In the genomic region with DNA sequence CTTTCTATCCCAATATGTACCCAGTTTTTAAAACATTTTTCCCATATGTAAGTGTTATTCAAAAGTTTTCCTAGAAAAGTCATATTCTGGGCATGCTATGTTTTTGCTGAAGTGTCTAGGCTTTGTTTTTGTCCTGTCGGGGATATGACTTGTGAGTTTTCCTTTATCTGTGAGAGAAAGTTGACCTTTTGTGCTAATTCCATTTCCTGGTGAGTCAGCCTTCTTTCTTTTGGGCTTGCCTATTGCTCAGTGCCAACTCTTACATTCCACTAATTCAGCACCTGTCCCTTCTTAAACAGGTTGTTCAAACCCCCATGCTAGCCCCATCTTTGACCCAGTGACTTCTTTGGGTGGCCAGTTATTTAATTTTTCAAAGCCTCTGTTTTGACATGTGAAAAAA, we compare ENCODE assay signal across 9 cellular contexts.
A peak's percentile ranks its signal among the peaks of the same experiment; 100 is the strongest.
DNase-seq lines count a peak whose midpoint lies in the region; ATAC-seq lines count a peak whose summit lies in the region.
"Had no signal": no experiment of that assay in that cellular context is flagged by ENCODE, and none has a peak within 500 bp of the region (broad histone marks: within the 10 kb centered on the region; RNA-seq: fewer than 3 reads in every experiment).

No MANE protein-coding gene starts in this region.

- no peak overlapping the region for H2BK120ac ChIP-seq in mesendoderm (ENCODE audit: low read depth, low read length)

- H4K5ac ChIP-seq in mesendoderm (ENCODE audit: low read length) = no peak overlapping the region

- DNase-seq in ELR (ENCODE audit: low read depth) (peak; percentile 60), RKO (ENCODE audit: low spot score) (peak; percentile 1), mesendoderm (peak; percentile 16), HK-2 (ENCODE audit: unreplicated experiment) (no peak)
- DNase-seq: NCI-H2029 had no signal

- no peak overlapping the region for H3K4me3 ChIP-seq in mesendoderm (ENCODE audit: low read length)

- no peak overlapping the region for H3K27ac ChIP-seq in mesendoderm (ENCODE audit: low read depth, low read length)

- H3K9ac ChIP-seq in mesendoderm (ENCODE audit: low read length) = no peak overlapping the region

- H3K23ac ChIP-seq in mesendoderm (ENCODE audit: low read length) = no peak overlapping the region

- no peaks in the 10 kb centered on the region for H3K27me3 ChIP-seq in mesendoderm (ENCODE audit: insufficient read depth, low read length, poor library complexity)

- H3K4ac ChIP-seq in mesendoderm (ENCODE audit: low read depth, low read length) = no peak overlapping the region

- no peak overlapping the region for H2BK15ac ChIP-seq in mesendoderm (replicated peaks; ENCODE audit: low read depth)

- WGBS in mesendoderm (ENCODE audit: extremely low coverage, insufficient coverage, low lambda C conversion rate) = no CpG with 5 or more reads among the region's 1 CpG

- H4K8ac ChIP-seq in mesendoderm (ENCODE audit: low read depth, low read length) = no peak overlapping the region

- ATAC-seq in esophagus mucosa (peak; percentile 76), HG03571 (IDR thresholded peaks at IDR 0.05; ENCODE audit: unreplicated experiment) (no peak), GM21576 (IDR thresholded peaks at IDR 0.05; ENCODE audit: unreplicated experiment) (no peak), GM19463 (IDR thresholded peaks at IDR 0.05; ENCODE audit: unreplicated experiment) (no peak)

- no peak overlapping the region for H3K18ac ChIP-seq in mesendoderm (ENCODE audit: low read length)

- no peaks in the 10 kb centered on the region for H3K4me1 ChIP-seq in mesendoderm (ENCODE audit: control insufficient read depth, low read depth, low read length)

- no peaks in the 10 kb centered on the region for H3K36me3 ChIP-seq in mesendoderm (ENCODE audit: control insufficient read depth, insufficient read depth, low read length)

- H2AK5ac ChIP-seq in mesendoderm (ENCODE audit: low read length) = no peak overlapping the region

- no peaks in the 10 kb centered on the region for H3K79me1 ChIP-seq in mesendoderm (ENCODE audit: low read length)

- no peaks in the 10 kb centered on the region for H3K79me2 ChIP-seq in mesendoderm (ENCODE audit: control insufficient read depth, insufficient read depth, low read length)

- H3K4me2 ChIP-seq in mesendoderm (ENCODE audit: low read length) = no peak overlapping the region

- H2BK5ac ChIP-seq in mesendoderm (ENCODE audit: low read length) = no peak overlapping the region

- H3K56ac ChIP-seq in mesendoderm (ENCODE audit: low read length) = no peak overlapping the region
